Comparison of ENCODE assay signal across 21 cellular contexts in the genomic region with DNA sequence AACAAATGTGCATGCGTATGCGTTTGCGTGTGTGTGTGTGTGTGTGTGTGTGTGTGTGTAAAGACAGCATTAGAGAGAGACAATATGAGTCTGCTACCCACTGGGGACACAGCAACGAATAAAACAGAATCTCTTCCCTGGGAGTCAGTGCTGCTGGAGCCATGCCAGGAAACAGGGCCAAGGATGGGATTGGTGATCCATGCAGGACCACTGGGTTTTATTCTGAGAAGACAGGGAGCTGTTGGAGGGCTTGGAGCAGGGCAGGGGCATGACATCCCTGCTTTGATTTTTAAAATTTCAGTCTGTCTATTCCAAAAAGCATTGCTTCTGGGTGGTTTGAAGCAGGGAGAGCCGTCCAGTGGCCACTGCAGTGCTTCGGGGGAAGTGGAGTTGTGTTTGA.
"Had no signal": no experiment of that assay in that cellular context is flagged by ENCODE, and none has a peak within 500 bp of the region (broad histone marks: within the 10 kb centered on the region; RNA-seq: fewer than 3 reads in every experiment).

No MANE protein-coding gene starts in this region.

- H3K36me3 Mint-ChIP-seq: immature natural killer cell, naive B cell, type B pancreatic cell had no signal

- H3K4me3 ChIP-seq: ascending aorta, coronary artery, mucosa of descending colon, ovary, smooth muscle cell, stomach had no signal

- H3K9me3 ChIP-seq: ascending aorta, mucosa of descending colon, ovary had no signal

- H3K27me3 ChIP-seq: ascending aorta, ovary had no signal

- DNase-seq: activated CD4-positive, alpha-beta memory T cell treated with anti-CD3 and anti-CD28 coated beads, Interleukin-2, amount 10 ng/mL, durations not matched to agents 7 days and 5 days; activated CD4-positive, alpha-beta T cell treated with anti-CD3 and anti-CD28 coated beads for 48 hours; activated CD4-positive, CD25-positive, alpha-beta regulatory T cell; activated effector memory CD4-positive, alpha-beta T cell treated with Interleukin-2 at 50 U/mL for 16 hours; activated naive CD4-positive, alpha-beta T cell treated with anti-CD3 and anti-CD28 coated beads, Interleukin-2, amount 50 U/mL, for 16 hours; activated T-cell treated with anti-CD3 and anti-CD28 coated beads, Interleukin-2, amount 50 U/mL, for 48 hours; immature natural killer cell; left ventricle myocardium superior; mucosa of descending colon; naive B cell; ovary; stimulated activated CD4-positive, alpha-beta T cell treated with anti-CD3 and anti-CD28 coated beads, Interleukin-4, amount 100 ng/mL, for 1 hour; stomach; T-helper 9 cell had no signal

- H3K4me1 ChIP-seq: ascending aorta, stomach had no signal

- ATAC-seq: esophagus mucosa, left ventricle myocardium superior, mucosa of descending colon, sciatic nerve had no signal

- H3K4me3 Mint-ChIP-seq: activated CD4-positive, alpha-beta memory T cell treated with anti-CD3 and anti-CD28 coated beads, Interleukin-2, amount 10 ng/mL, durations not matched to agents 7 days and 5 days; immature natural killer cell; naive B cell; neural crest cell; type B pancreatic cell had no signal

- H3K27ac ChIP-seq: ascending aorta, coronary artery, ovary, stomach had no signal

- H3K36me3 ChIP-seq: ascending aorta, ovary, stomach had no signal

- H3K27ac Mint-ChIP-seq: activated CD4-positive, alpha-beta memory T cell treated with anti-CD3 and anti-CD28 coated beads, Interleukin-2, amount 10 ng/mL, durations not matched to agents 7 days and 5 days; naive B cell; type B pancreatic cell had no signal

- H3K4me1 Mint-ChIP-seq: neural crest cell had no signal
